In the genomic region with DNA sequence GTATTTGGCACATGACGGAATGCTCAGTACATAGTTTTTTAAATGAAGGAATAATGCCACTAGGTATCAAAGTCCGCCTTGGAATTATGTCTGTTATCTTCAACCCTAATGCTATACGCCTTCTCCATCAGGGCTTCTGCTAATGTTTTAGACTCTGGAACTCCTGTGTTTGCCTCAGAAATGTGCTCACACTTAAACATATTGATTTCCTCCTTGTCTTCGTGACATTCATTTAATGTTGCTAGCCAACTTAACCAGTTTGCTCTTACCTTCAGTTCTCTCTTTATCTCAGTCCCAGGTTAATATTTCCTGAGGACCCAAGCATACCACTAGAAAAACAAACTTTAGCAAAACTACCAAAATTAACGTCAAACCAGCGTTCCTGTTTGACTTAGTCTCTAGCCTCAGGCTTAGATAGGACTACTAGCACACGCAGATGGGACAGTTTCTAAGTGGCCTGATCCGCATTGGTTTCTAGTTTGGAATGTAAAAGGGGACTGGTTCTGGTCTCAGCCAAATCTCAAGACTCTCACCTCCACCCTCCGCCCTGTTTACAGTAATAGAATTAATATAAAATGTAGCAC, we compare ENCODE assay signal across 19 cellular contexts.
"Had no signal": no experiment of that assay in that cellular context is flagged by ENCODE, and none has a peak within 500 bp of the region (broad histone marks: within the 10 kb centered on the region; RNA-seq: fewer than 3 reads in every experiment).

No MANE protein-coding gene starts in this region.

- DNase-seq: activated CD8-positive, alpha-beta memory T cell treated with anti-CD3 and anti-CD28 coated beads for 24 hours; activated CD8-positive, alpha-beta memory T cell treated with anti-CD3 and anti-CD28 coated beads, Interleukin-2, amount 50 U/mL, for 48 hours; activated effector memory CD4-positive, alpha-beta T cell treated with Interleukin-2 at 50 U/mL for 16 hours; activated naive CD4-positive, alpha-beta T cell treated with anti-CD3 and anti-CD28 coated beads for 36 hours; activated naive CD8-positive, alpha-beta T cell treated with anti-CD3 and anti-CD28 coated beads, Interleukin-2, amount 10 ng/mL, durations not matched to agents 7 days and 5 days; activated T-cell treated with anti-CD3 and anti-CD28 coated beads, Interleukin-2, amount 50 U/mL, for 48 hours; amniotic stem cell; cortex of kidney; endodermal cell; ovary; right cardiac atrium; stomach; T1000; upper lobe of left lung had no signal

- H3K27ac ChIP-seq: ovary, stomach had no signal

- H3K9me3 ChIP-seq: ovary, stomach, upper lobe of left lung had no signal

- H3K4me3 ChIP-seq: ovary, stomach, upper lobe of left lung had no signal

- ATAC-seq: natural killer cell treated with Interleukin-12 subunit alpha and Interleukin-12 subunit beta and Interleukin-15 and Interleukin-18, amount 100 ng/mL, for 72 hours; right cardiac atrium; stimulated activated memory B cell treated with anti-CD40 and anti-IgM and Interleukin-4, amounts not matched to agents 10 μg/mL and 1 μg/mL and 100 μg/mL, for 72 hours; WTC11 had no signal

- H3K36me3 Mint-ChIP-seq: natural killer cell treated with Interleukin-12 subunit alpha and Interleukin-12 subunit beta and Interleukin-15 and Interleukin-18, amount 100 ng/mL, for 72 hours; WTC11 had no signal

- H3K27ac Mint-ChIP-seq: activated naive CD4-positive, alpha-beta T cell treated with anti-CD3 and anti-CD28 coated beads for 36 hours; activated naive CD8-positive, alpha-beta T cell treated with anti-CD3 and anti-CD28 coated beads, Interleukin-2, amount 10 ng/mL, durations not matched to agents 7 days and 5 days; endodermal cell; memory B cell; natural killer cell treated with Interleukin-12 subunit alpha and Interleukin-12 subunit beta and Interleukin-15 and Interleukin-18, amount 100 ng/mL, for 72 hours; stimulated activated memory B cell treated with anti-CD40 and anti-IgM and Interleukin-4, amounts not matched to agents 10 μg/mL and 1 μg/mL and 100 μg/mL, for 72 hours; T-helper 1 cell treated with Interleukin-12 subunit alpha and Interleukin-12 subunit beta and Interleukin-4 antibody, amounts not matched to agents 30 μg/mL and 1 μg/mL, for 36 hours; WTC11 had no signal

- H3K27me3 ChIP-seq: ovary, stomach, upper lobe of left lung had no signal

- H3K4me3 Mint-ChIP-seq: activated naive CD4-positive, alpha-beta T cell treated with anti-CD3 and anti-CD28 coated beads for 36 hours; activated naive CD8-positive, alpha-beta T cell treated with anti-CD3 and anti-CD28 coated beads, Interleukin-2, amount 10 ng/mL, durations not matched to agents 7 days and 5 days; endodermal cell; memory B cell; natural killer cell treated with Interleukin-12 subunit alpha and Interleukin-12 subunit beta and Interleukin-15 and Interleukin-18, amount 100 ng/mL, for 72 hours; stimulated activated memory B cell treated with anti-CD40 and anti-IgM and Interleukin-4, amounts not matched to agents 10 μg/mL and 1 μg/mL and 100 μg/mL, for 72 hours; T-helper 1 cell treated with Interleukin-12 subunit alpha and Interleukin-12 subunit beta and Interleukin-4 antibody, amounts not matched to agents 30 μg/mL and 1 μg/mL, for 36 hours; WTC11 had no signal

- H3K9me3 Mint-ChIP-seq: activated naive CD4-positive, alpha-beta T cell treated with anti-CD3 and anti-CD28 coated beads for 36 hours; endodermal cell; memory B cell; natural killer cell treated with Interleukin-12 subunit alpha and Interleukin-12 subunit beta and Interleukin-15 and Interleukin-18, amount 100 ng/mL, for 72 hours; WTC11 had no signal

- H3K27me3 Mint-ChIP-seq: activated naive CD8-positive, alpha-beta T cell treated with anti-CD3 and anti-CD28 coated beads, Interleukin-2, amount 10 ng/mL, durations not matched to agents 7 days and 5 days; memory B cell; natural killer cell treated with Interleukin-12 subunit alpha and Interleukin-12 subunit beta and Interleukin-15 and Interleukin-18, amount 100 ng/mL, for 72 hours; stimulated activated memory B cell treated with anti-CD40 and anti-IgM and Interleukin-4, amounts not matched to agents 10 μg/mL and 1 μg/mL and 100 μg/mL, for 72 hours had no signal

- H3K36me3 ChIP-seq: ovary, stomach, upper lobe of left lung had no signal
